28 cellular contexts compared by ENCODE assay signal in genomic region chr3:134495980-134496379, GRCh38.
"Had no signal": no experiment of that assay in that cellular context is flagged by ENCODE, and none has a peak within 500 bp of the region (broad histone marks: within the 10 kb centered on the region; RNA-seq: fewer than 3 reads in every experiment).

No MANE protein-coding gene starts in this region.

- H3K4me1 ChIP-seq: esophagus muscularis mucosa had no signal

- H3K27ac Mint-ChIP-seq: activated CD4-positive, alpha-beta memory T cell treated with anti-CD3 and anti-CD28 coated beads, Interleukin-2, amount 10 ng/mL, durations not matched to agents 7 days and 5 days; activated CD4-positive, alpha-beta T cell treated with anti-CD3 and anti-CD28 coated beads, Interleukin-2, amount 10 ng/mL, durations not matched to agents 7 days and 5 days; activated naive CD4-positive, alpha-beta T cell treated with anti-CD3 and anti-CD28 coated beads for 36 hours; nephron progenitor cell; progenitor cell of endocrine pancreas; stimulated activated effector memory CD8-positive, alpha-beta T cell treated with anti-CD3 and anti-CD28 coated beads, Interleukin-12 subunit alpha, Interleukin-12 subunit beta, amount 100 ng/mL, for 72 hours; stimulated activated naive CD8-positive, alpha-beta T cell treated with anti-CD3 and anti-CD28 coated beads, Interleukin-15, Interleukin-2, amounts not matched to agents 100 ng/mL and 50 ng/mL, for 24 hours; WTC11 had no signal

- DNase-seq: activated CD4-positive, alpha-beta memory T cell treated with anti-CD3 and anti-CD28 coated beads, Interleukin-2, amount 10 ng/mL, durations not matched to agents 7 days and 5 days; activated CD4-positive, alpha-beta T cell treated with anti-CD3 and anti-CD28 coated beads for 1 hour; activated CD4-positive, alpha-beta T cell treated with anti-CD3 and anti-CD28 coated beads, Interleukin-2, amount 10 ng/mL, durations not matched to agents 7 days and 5 days; activated naive CD4-positive, alpha-beta T cell treated with anti-CD3 and anti-CD28 coated beads for 36 hours; activated naive CD8-positive, alpha-beta T cell treated with anti-CD3 and anti-CD28 coated beads for 36 hours; activated T-cell treated with anti-CD3 and anti-CD28 coated beads, Interleukin-2, amount 50 U/mL, for 48 hours; adrenal gland; aorta; caudate nucleus; foreskin melanocyte; left ventricle myocardium inferior; mucosa of descending colon; nephron progenitor cell; ovary; small intestine; stimulated activated CD4-positive, alpha-beta T cell treated with anti-CD3 and anti-CD28 coated beads, Interleukin-4, amount 100 ng/mL, for 24 hours; T-helper 1 cell; T1000; trophoblast cell had no signal

- H3K27me3 Mint-ChIP-seq: activated CD4-positive, alpha-beta T cell treated with anti-CD3 and anti-CD28 coated beads, Interleukin-2, amount 10 ng/mL, durations not matched to agents 7 days and 5 days; activated naive CD8-positive, alpha-beta T cell treated with anti-CD3 and anti-CD28 coated beads for 36 hours; brain; progenitor cell of endocrine pancreas; stimulated activated naive CD8-positive, alpha-beta T cell treated with anti-CD3 and anti-CD28 coated beads, Interleukin-15, Interleukin-2, amounts not matched to agents 100 ng/mL and 50 ng/mL, for 24 hours had no signal

- ATAC-seq: mucosa of descending colon, sciatic nerve, WTC11 had no signal

- H3K9me3 ChIP-seq: adrenal gland, esophagus muscularis mucosa, mucosa of descending colon, ovary, thoracic aorta had no signal

- H3K36me3 ChIP-seq: adrenal gland, ovary had no signal

- H3K9me3 Mint-ChIP-seq: activated CD4-positive, alpha-beta memory T cell treated with anti-CD3 and anti-CD28 coated beads, Interleukin-2, amount 10 ng/mL, durations not matched to agents 7 days and 5 days; stimulated activated effector memory CD8-positive, alpha-beta T cell treated with anti-CD3 and anti-CD28 coated beads, Interleukin-12 subunit alpha, Interleukin-12 subunit beta, amount 100 ng/mL, for 72 hours; stimulated activated naive CD8-positive, alpha-beta T cell treated with anti-CD3 and anti-CD28 coated beads, Interleukin-15, Interleukin-2, amounts not matched to agents 100 ng/mL and 50 ng/mL, for 24 hours had no signal

- H3K27me3 ChIP-seq: adrenal gland, esophagus muscularis mucosa, ovary had no signal

- H3K27ac ChIP-seq: adrenal gland, esophagus muscularis mucosa, left ventricle myocardium inferior, ovary, thoracic aorta had no signal

- H3K4me1 Mint-ChIP-seq: nephron progenitor cell had no signal

- H3K4me3 Mint-ChIP-seq: activated CD4-positive, alpha-beta memory T cell treated with anti-CD3 and anti-CD28 coated beads, Interleukin-2, amount 10 ng/mL, durations not matched to agents 7 days and 5 days; activated CD4-positive, alpha-beta T cell treated with anti-CD3 and anti-CD28 coated beads, Interleukin-2, amount 10 ng/mL, durations not matched to agents 7 days and 5 days; activated naive CD4-positive, alpha-beta T cell treated with anti-CD3 and anti-CD28 coated beads for 36 hours; activated naive CD8-positive, alpha-beta T cell treated with anti-CD3 and anti-CD28 coated beads for 36 hours; brain; nephron progenitor cell; stimulated activated effector memory CD8-positive, alpha-beta T cell treated with anti-CD3 and anti-CD28 coated beads, Interleukin-12 subunit alpha, Interleukin-12 subunit beta, amount 100 ng/mL, for 72 hours; WTC11 had no signal

- H3K4me3 ChIP-seq: adrenal gland, esophagus muscularis mucosa, left ventricle myocardium inferior, lung, mucosa of descending colon, ovary, thoracic aorta had no signal
